ENCODE assay signal across 12 cellular contexts in genomic region chr14:99579903-99580570, GRCh38. TPM values are rescaled to one million over a fixed set of nuclear protein-coding genes. Genes with fewer than 3 reads are reported as not detected.
A peak's percentile ranks its signal among the peaks of the same experiment; 100 is the strongest.
DNase-seq lines count a peak whose midpoint lies in the region; ATAC-seq and TF ChIP-seq lines count a peak whose summit lies in the region.
"Had no signal": no experiment of that assay in that cellular context is flagged by ENCODE, and none has a peak within 500 bp of the region (broad histone marks: within the 10 kb centered on the region; RNA-seq: fewer than 3 reads in every experiment).

No MANE protein-coding gene starts in this region.

- H3K36me3 ChIP-seq in duodenal mucosa (ENCODE audit: control insufficient read depth in 1 of 2, insufficient read depth in 2 of 2, low read length in 2 of 2) (peaks cover 0 to 2% of the 10 kb centered on the region in 2 donors), mucosa of descending colon (ENCODE audit: low read depth) (no peaks in the 10 kb centered on the region)

- H3K36me3 Mint-ChIP-seq in activated T-helper 2 cell treated with anti-CD3 and anti-CD28 coated beads, Interferon-gamma antibody, Interleukin-2, Interleukin-4, amounts not matched to agents 10 μg/mL and 5 μg/mL and 100 μg/mL, durations not matched to agents 14 hours and 24 hours and 36 hours (ENCODE audit: low read depth), result no peaks in the 10 kb centered on the region
- H3K36me3 Mint-ChIP-seq: CD4-positive, alpha-beta memory T cell; natural killer cell treated with Interleukin-12 subunit alpha and Interleukin-12 subunit beta and Interleukin-15 and Interleukin-18, amount 100 ng/mL, for 72 hours had no signal

- ATAC-seq in mucosa of descending colon (peak; percentile 79), GM21737 (IDR thresholded peaks at IDR 0.05; ENCODE audit: unreplicated experiment) (no peak), HG02870 (IDR thresholded peaks at IDR 0.05; ENCODE audit: unreplicated experiment) (no peak)
- ATAC-seq: natural killer cell treated with Interleukin-12 subunit alpha and Interleukin-12 subunit beta and Interleukin-15 and Interleukin-18, amount 100 ng/mL, for 72 hours; T-helper 17 cell had no signal

- H3K27ac ChIP-seq in duodenal mucosa (ENCODE audit: low read depth, low read length), result peak overlapping the region; percentile 76

- H3K4me1 ChIP-seq in duodenal mucosa (ENCODE audit: control insufficient read depth in 1 of 2, insufficient read depth in 2 of 2, low read length in 2 of 2) (peaks cover 48 to 53% of the 10 kb centered on the region in 2 donors), mucosa of descending colon (ENCODE audit: low read depth) (peaks cover 45% of the 10 kb centered on the region)

- in situ Hi-C loops in ACHN (cut with HindIII; ENCODE audit: low pct_ligation_motif_present, low pct_unique_long_range_greater_than_20kb, low sequenced_read_pairs), result no loop called here

- H3K27ac Mint-ChIP-seq in activated T-helper 2 cell treated with anti-CD3 and anti-CD28 coated beads, Interferon-gamma antibody, Interleukin-2, Interleukin-4, amounts not matched to agents 10 μg/mL and 5 μg/mL and 100 μg/mL, durations not matched to agents 14 hours and 24 hours and 36 hours, result no peak overlapping the region
- H3K27ac Mint-ChIP-seq: CD4-positive, alpha-beta memory T cell; natural killer cell treated with Interleukin-12 subunit alpha and Interleukin-12 subunit beta and Interleukin-15 and Interleukin-18, amount 100 ng/mL, for 72 hours; T-helper 17 cell had no signal

- intact Hi-C loops in mucosa of descending colon (cut with DNase I, micrococcal nuclease), result no loop called here
- intact Hi-C loops in activated T-helper 2 cell treated with anti-CD3 and anti-CD28 coated beads, Interferon-gamma antibody, Interleukin-2, Interleukin-4, amounts not matched to agents 10 μg/mL and 5 μg/mL and 100 μg/mL, durations not matched to agents 14 hours and 24 hours and 36 hours (cut with micrococcal nuclease), result no loop called here

- H3K9me3 ChIP-seq in duodenal mucosa (ENCODE audit: control insufficient read depth in 1 of 2, low read length in 2 of 2), result no peaks in the 10 kb centered on the region
- H3K9me3 ChIP-seq in mucosa of descending colon, result no peaks in the 10 kb centered on the region

- H3K4me3 Mint-ChIP-seq in activated T-helper 2 cell treated with anti-CD3 and anti-CD28 coated beads, Interferon-gamma antibody, Interleukin-2, Interleukin-4, amounts not matched to agents 10 μg/mL and 5 μg/mL and 100 μg/mL, durations not matched to agents 14 hours and 24 hours and 36 hours (ENCODE audit: low read depth), result no peak overlapping the region
- H3K4me3 Mint-ChIP-seq: CD4-positive, alpha-beta memory T cell; natural killer cell treated with Interleukin-12 subunit alpha and Interleukin-12 subunit beta and Interleukin-15 and Interleukin-18, amount 100 ng/mL, for 72 hours; T-helper 17 cell had no signal

- H3K4me3 ChIP-seq in duodenal mucosa (ENCODE audit: low read depth in 1 of 2, low read length in 2 of 2) (peak overlapping the region in 1 of 2 donors; percentile 44), mucosa of descending colon (no peak overlapping the region)

- DNase-seq in ACHN (peak; percentile 87), NAMALWA (ENCODE audit: low spot score) (peak; percentile 24), mucosa of descending colon (peak; percentile 77 to 86 (median 85)), CD1c-positive myeloid dendritic cell (ENCODE audit: extremely low spot score) (no peak)
- DNase-seq in activated T-helper 2 cell treated with anti-CD3 and anti-CD28 coated beads, Interferon-gamma antibody, Interleukin-2, Interleukin-4, amounts not matched to agents 10 μg/mL and 5 μg/mL and 100 μg/mL, durations not matched to agents 14 hours and 24 hours and 36 hours (ENCODE audit: low spot score), result no peak
- DNase-seq: CD4-positive, alpha-beta memory T cell; central memory CD4-positive, alpha-beta T cell; T-helper 17 cell had no signal

- peaks cover 2% of the 10 kb centered on the region for H3K4me1 Mint-ChIP-seq in activated T-helper 2 cell treated with anti-CD3 and anti-CD28 coated beads, Interferon-gamma antibody, Interleukin-2, Interleukin-4, amounts not matched to agents 10 μg/mL and 5 μg/mL and 100 μg/mL, durations not matched to agents 14 hours and 24 hours and 36 hours (ENCODE audit: low read depth)

- no peaks in the 10 kb centered on the region for H3K27me3 ChIP-seq in duodenal mucosa (ENCODE audit: control insufficient read depth in 1 of 2, insufficient read depth in 2 of 2, low read length in 2 of 2)

- H3K27me3 Mint-ChIP-seq in activated T-helper 2 cell treated with anti-CD3 and anti-CD28 coated beads, Interferon-gamma antibody, Interleukin-2, Interleukin-4, amounts not matched to agents 10 μg/mL and 5 μg/mL and 100 μg/mL, durations not matched to agents 14 hours and 24 hours and 36 hours (ENCODE audit: low read depth), result no peaks in the 10 kb centered on the region
- H3K27me3 Mint-ChIP-seq: CD4-positive, alpha-beta memory T cell; natural killer cell treated with Interleukin-12 subunit alpha and Interleukin-12 subunit beta and Interleukin-15 and Interleukin-18, amount 100 ng/mL, for 72 hours; T-helper 17 cell had no signal

- peak overlapping the region; percentile 30 to 41 for H3K9ac ChIP-seq in duodenal mucosa (ENCODE audit: low read depth in 1 of 2, low read length in 2 of 2)

- no peaks in the 10 kb centered on the region for H3K9me3 Mint-ChIP-seq in activated T-helper 2 cell treated with anti-CD3 and anti-CD28 coated beads, Interferon-gamma antibody, Interleukin-2, Interleukin-4, amounts not matched to agents 10 μg/mL and 5 μg/mL and 100 μg/mL, durations not matched to agents 14 hours and 24 hours and 36 hours
- H3K9me3 Mint-ChIP-seq: CD4-positive, alpha-beta memory T cell; natural killer cell treated with Interleukin-12 subunit alpha and Interleukin-12 subunit beta and Interleukin-15 and Interleukin-18, amount 100 ng/mL, for 72 hours had no signal

- no peak for TF ChIP-seq CTCF in mucosa of descending colon (IDR thresholded peaks at IDR 0.05)

RNA-seq across cellular contexts. Expression of gene CCDC85C, which starts 24.0 kb away (rescaled TPM):
- 100 to 1,000 TPM in 1 of 3 donors, 10 to 100 TPM in 2; 66.2 to 102 (median 66.2) TPM for total RNA-seq in mucosa of descending colon
- 7.1 and 7.3 TPM in 2 replicates for total RNA-seq in activated T-helper 2 cell treated with anti-CD3 and anti-CD28 coated beads, Interferon-gamma antibody, Interleukin-2, Interleukin-4, amounts not matched to agents 10 μg/mL and 5 μg/mL and 100 μg/mL, durations not matched to agents 14 hours and 24 hours and 36 hours

Comparison
In these comparisons a context has a peak if more than half of its experiments do, and no peak if none do; other contexts are left out.
1. DNase-seq: peak in ACHN (single experiment), NAMALWA (single experiment) and mucosa of descending colon (3 of 3); none in CD1c-positive myeloid dendritic cell (single experiment) and activated T-helper 2 cell treated with anti-CD3 and anti-CD28 coated beads, Interferon-gamma antibody, Interleukin-2, Interleukin-4, amounts not matched to agents 10 μg/mL and 5 μg/mL and 100 μg/mL, durations not matched to agents 14 hours and 24 hours and 36 hours (single experiment).